In genomic region chr2:230784840-230785239, GRCh38 we compare ENCODE assay signal across 12 cellular contexts.
A peak's percentile ranks its signal among the peaks of the same experiment; 100 is the strongest.
DNase-seq lines count a peak whose midpoint lies in the region; ATAC-seq, FAIRE-seq and TF ChIP-seq lines count a peak whose summit lies in the region.
"Had no signal": no experiment of that assay in that cellular context is flagged by ENCODE, and none has a peak within 500 bp of the region (broad histone marks: within the 10 kb centered on the region; RNA-seq: fewer than 3 reads in every experiment).

No MANE protein-coding gene starts in this region.

- peaks cover 28% of the 10 kb centered on the region for H3K9me3 ChIP-seq in SJSA1 (replicated peaks)

- FAIRE-seq in D721Med (lab: Jason Lieb, UNC): no peak

- 0 out of 2 replicates have a peak overlapping the region, but pooled peaks have one; percentile 9 for H3K27ac ChIP-seq in SJSA1

- peaks cover 57% of the 10 kb centered on the region for H3K36me3 Mint-ChIP-seq in osteocyte (ENCODE audit: unreplicated experiment)

- H3K27me3 ChIP-seq in SJSA1 (replicated peaks): no peaks in the 10 kb centered on the region

- H3K4me1 Mint-ChIP-seq in osteocyte (ENCODE audit: unreplicated experiment): peaks cover 20% of the 10 kb centered on the region

- peaks cover 47% of the 10 kb centered on the region for H3K4me1 ChIP-seq in SJSA1 (replicated peaks)

- H3K27ac Mint-ChIP-seq in osteocyte (ENCODE audit: unreplicated experiment): peak overlapping the region; percentile 54

- no peak for TF ChIP-seq CTCF in osteocyte (IDR thresholded peaks at IDR 0.05)
- TF ChIP-seq CTCF in D721Med (IDR thresholded peaks at IDR 0.05; ENCODE audit: insufficient read depth, missing control alignments): no peak

- DNase-seq in ELF-1 (ENCODE audit: low read depth, low spot score) (peak; percentile 15), SJSA1 (ENCODE audit: low read depth in 1 of 2, low spot score in 2 of 2) (no peak), osteocyte (ENCODE audit: extremely low spot score, unreplicated experiment) (no peak), NCI-H524 treated with DMSO at 0.1 percent for 48 hours (lab: John Stamatoyannopoulos, UW) (no peak), D721Med (ENCODE audit: insufficient read length, low spot score) (no peak)
- DNase-seq: activated CD8-positive, alpha-beta memory T cell treated with anti-CD3 and anti-CD28 coated beads for 24 hours; islet precursor cell; NCI-H187 treated with DMSO at 0.1 percent for 48 hours; stimulated activated CD4-positive, alpha-beta T cell treated with anti-CD3 and anti-CD28 coated beads, Interleukin-2, amount 100 ng/mL, for 48 hours had no signal

- H3K9me3 Mint-ChIP-seq in osteocyte (ENCODE audit: unreplicated experiment): peaks cover 31% of the 10 kb centered on the region

- H3K27me3 Mint-ChIP-seq in osteocyte (ENCODE audit: unreplicated experiment): no peaks in the 10 kb centered on the region

- peaks cover 67% of the 10 kb centered on the region for H3K36me3 ChIP-seq in SJSA1

- no peak overlapping the region for H3K4me3 ChIP-seq in SJSA1

- no peak overlapping the region for H3K4me3 Mint-ChIP-seq in osteocyte (ENCODE audit: unreplicated experiment)
- H3K4me3 Mint-ChIP-seq: neural crest cell had no signal

- ATAC-seq in esophagus mucosa: peak; percentile 27
- ATAC-seq in GM21825 (IDR thresholded peaks at IDR 0.05; ENCODE audit: unreplicated experiment): no peak
